ENCODE assay signal across 8 cellular contexts in the genomic region with DNA sequence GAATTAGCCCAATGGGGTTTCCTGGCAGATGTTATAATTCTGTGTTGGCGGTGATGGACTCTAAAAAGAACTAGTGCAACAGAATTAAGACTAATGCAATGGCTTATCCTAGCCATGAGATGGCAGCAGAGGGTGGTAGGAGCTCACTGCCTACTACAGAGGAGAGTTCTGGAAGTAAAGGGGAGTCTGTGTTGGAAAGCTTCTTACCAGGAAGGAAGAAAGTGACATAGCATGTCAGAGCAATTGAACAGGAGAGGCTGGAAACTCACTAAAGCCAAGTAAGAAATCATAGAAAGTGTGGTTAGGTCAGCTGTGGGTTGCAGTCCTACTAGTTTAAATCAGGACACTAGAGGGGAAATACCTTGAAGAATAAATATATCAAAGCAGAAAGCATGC. TPM values are rescaled to one million over a fixed set of nuclear protein-coding genes. Genes with fewer than 3 reads are reported as not detected.
DNase-seq lines count a peak whose midpoint lies in the region; TF ChIP-seq lines count a peak whose summit lies in the region.

No MANE protein-coding gene starts in this region.

- H2AFZ ChIP-seq in Loucy (ENCODE audit: low read length) (no peak overlapping the region), neural progenitor cell (replicated peaks) (peak overlapping the region; percentile 45)

- POLR2A ChIA-PET in HEK293T (lab: Yijun Ruan, JAX), result no interaction called here

- H3K4me1 ChIP-seq in Loucy (ENCODE audit: insufficient read depth, low read length, poor library complexity, severe bottlenecking) (no peaks in the 10 kb centered on the region), neural progenitor cell (peaks cover 44% of the 10 kb centered on the region)

- H3K4me2 ChIP-seq in Loucy (ENCODE audit: low read depth, low read length, poor library complexity, severe bottlenecking), result peak overlapping the region; percentile 40
- H3K4me2 ChIP-seq in neural progenitor cell, result peak overlapping the region; percentile 21

- DNase-seq in AG20443 (ENCODE audit: low spot score), result peak; percentile 43
- peak; percentile 63 for DNase-seq in HEK293T (ENCODE audit: extremely low spot score)
- DNase-seq in SW480 (ENCODE audit: low spot score), result peak; percentile 68
- DNase-seq in fibroblast of mammary gland (ENCODE audit: low read depth), result peak; percentile 43
- peak; percentile 82 for DNase-seq in neural progenitor cell (ENCODE audit: low spot score)
- DNase-seq in GOT3 (lab: John Stamatoyannopoulos, UW), result no peak

- H3K36me3 Mint-ChIP-seq in neural progenitor cell, result no peaks in the 10 kb centered on the region

- no peak overlapping the region for H3K4me3 Mint-ChIP-seq in neural progenitor cell

- H3K79me2 ChIP-seq in Loucy (ENCODE audit: insufficient read depth, low read length), result no peaks in the 10 kb centered on the region
- no peaks in the 10 kb centered on the region for H3K79me2 ChIP-seq in neural progenitor cell (ENCODE audit: low read depth)

- H3K9me2 ChIP-seq in Loucy (replicated peaks; ENCODE audit: low read depth, low read length), result no peaks in the 10 kb centered on the region

- H3K36me3 ChIP-seq in Loucy (ENCODE audit: insufficient read depth, low read length) (no peaks in the 10 kb centered on the region), neural progenitor cell (no peaks in the 10 kb centered on the region)

- H3K4me3 ChIP-seq in Loucy (ENCODE audit: low read length, poor library complexity, severe bottlenecking) (no peak overlapping the region), fibroblast of mammary gland (ENCODE audit: control insufficient read depth, low read depth, low read length) (no peak overlapping the region), neural progenitor cell (peak overlapping the region; percentile 2)

- no peak overlapping the region for H3K27ac ChIP-seq in neural progenitor cell

- H4K20me1 ChIP-seq in Loucy (ENCODE audit: insufficient read depth, low read length, poor library complexity, severe bottlenecking) (no peaks in the 10 kb centered on the region), neural progenitor cell (ENCODE audit: low read depth) (no peaks in the 10 kb centered on the region)

- no peak overlapping the region for H3K27ac Mint-ChIP-seq in neural progenitor cell

- H3K9me3 ChIP-seq in Loucy (ENCODE audit: insufficient read depth, low read depth, low read length) (no peaks in the 10 kb centered on the region), neural progenitor cell (ENCODE audit: low read depth) (no peaks in the 10 kb centered on the region)

- TF ChIP-seq CTCF in GM12872 (IDR thresholded peaks at IDR 0.05; ENCODE audit: insufficient read depth, low read depth, low read length) (peak; percentile 65), Loucy (conservative IDR thresholded peaks at IDR 0.05; ENCODE audit: low read length) (peak; percentile 66), fibroblast of mammary gland (conservative IDR thresholded peaks at IDR 0.05; ENCODE audit: control insufficient read depth, insufficient read depth, low read depth, low read length) (peak; percentile 85), neural progenitor cell (IDR thresholded peaks at IDR 0.05) (peak; percentile 92)

- no peaks in the 10 kb centered on the region for H3F3A ChIP-seq in Loucy (ENCODE audit: low read depth)
- peaks cover 45% of the 10 kb centered on the region for H3F3A ChIP-seq in neural progenitor cell (ENCODE audit: low read depth)

- H3K9ac ChIP-seq in Loucy (ENCODE audit: low read depth, low read length, poor library complexity, severe bottlenecking), result no peak overlapping the region
- no peak overlapping the region for H3K9ac ChIP-seq in neural progenitor cell

- H3K27me3 Mint-ChIP-seq in neural progenitor cell (ENCODE audit: insufficient read depth, low read depth), result peaks cover 12% of the 10 kb centered on the region

- no peaks in the 10 kb centered on the region for H3K9me3 Mint-ChIP-seq in neural progenitor cell

- CTCF ChIA-PET in HEK293T (lab: Yijun Ruan, JAX), result interaction anchor here (0.6 to 1.1 kb wide), 6 partner anchors 13 to 1189 kb away, joined by 3 to 4 read pairs (median 3); no protein-coding TSS in a partner anchor

- peaks cover 11% of the 10 kb centered on the region for H3K27me3 ChIP-seq in Loucy (ENCODE audit: insufficient read depth, low read length, poor library complexity, severe bottlenecking)
- H3K27me3 ChIP-seq in neural progenitor cell, result no peaks in the 10 kb centered on the region

- peaks cover 29% of the 10 kb centered on the region for H3K4me1 Mint-ChIP-seq in neural progenitor cell

TF ChIP-seq in HEK293T, 16 proteins besides CTCF, POLR2A, EP300 and RAD21:
- TF ChIP-seq L3MBTL2 (conservative IDR thresholded peaks at IDR 0.05) (no peak), HDGF (IDR thresholded peaks at IDR 0.05; ENCODE audit: borderline replicate concordance) (no peak), ZNF384 (IDR thresholded peaks at IDR 0.05) (no peak), BHLHE40 (IDR thresholded peaks at IDR 0.05; ENCODE audit: borderline replicate concordance) (no peak), FOXA1 (IDR thresholded peaks at IDR 0.05) (no peak)
TF ChIP-seq in HEK293T: peak in this region for 0.

RNA-seq across cellular contexts. Expression of a gene that starts 6.3 kb away (rescaled TPM):
- not detected in 2 replicates for total RNA-seq in neural progenitor cell (ENCODE audit: low replicate concordance)
